In the genomic region with DNA sequence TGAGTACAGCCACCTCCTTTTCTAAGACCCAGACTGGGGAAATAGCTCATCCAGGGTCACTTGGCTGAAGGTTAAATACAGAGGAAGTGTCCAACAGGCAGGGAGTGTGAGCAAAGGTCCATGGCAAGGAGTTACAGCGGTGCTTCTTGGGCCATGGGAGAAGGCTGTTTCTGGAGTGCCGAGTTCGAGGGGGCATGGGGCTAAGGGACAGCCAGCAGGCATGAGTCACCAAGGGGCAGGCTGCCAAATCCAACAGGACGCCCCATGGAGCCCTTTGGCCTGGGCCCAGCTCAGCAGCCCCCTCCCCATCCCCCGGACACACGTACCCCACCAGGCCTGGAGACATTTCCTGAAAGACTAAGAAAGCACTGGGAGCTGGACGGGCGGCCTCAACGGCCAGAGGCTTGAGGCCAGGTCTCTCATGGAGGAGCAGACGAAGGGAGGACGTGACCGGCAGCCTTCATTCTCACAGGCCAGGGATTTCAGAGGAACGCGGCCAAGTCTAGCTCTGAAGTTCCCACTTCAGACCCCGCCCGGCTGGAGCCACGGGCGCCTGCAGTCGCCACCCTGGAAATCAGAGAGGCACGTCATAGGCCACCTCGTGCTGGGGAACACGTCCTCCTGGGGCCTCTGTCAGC, we compare ENCODE assay signal across 14 cellular contexts.
A peak's percentile ranks its signal among the peaks of the same experiment; 100 is the strongest.
DNase-seq lines count a peak whose midpoint lies in the region; ATAC-seq and TF ChIP-seq lines count a peak whose summit lies in the region.
"Had no signal": no experiment of that assay in that cellular context is flagged by ENCODE, and none has a peak within 500 bp of the region (broad histone marks: within the 10 kb centered on the region; RNA-seq: fewer than 3 reads in every experiment).

No MANE protein-coding gene starts in this region.

- no peak for ATAC-seq in activated CD4-positive, CD25-positive, alpha-beta regulatory T cell treated with anti-CD3 and anti-CD28 coated beads, Interleukin-2, amount 50 U/mL, for 24 hours
- ATAC-seq in left lung, result peak; percentile 91

- H3K36me3 ChIP-seq in left lung, result no peaks in the 10 kb centered on the region

- intact Hi-C loops in left lung (cut with DNase I), result no loop called here

- H3K4me3 ChIP-seq in left lung, result no peak overlapping the region

- no peaks in the 10 kb centered on the region for H3K9me3 ChIP-seq in left lung

- DNase-seq in activated CD4-positive, CD25-positive, alpha-beta regulatory T cell treated with anti-CD3 and anti-CD28 coated beads, Interleukin-2, amount 50 U/mL, for 72 hours, result peak; percentile 18
- DNase-seq in chondrocyte (ENCODE audit: low spot score), result peak; percentile 93
- DNase-seq in left lung, result peak; percentile 87 to 91
- peak in 9 of 49 donors; percentile 22 to 83 (median 56) for DNase-seq in substantia nigra (lab: John Stamatoyannopoulos, UW)
- no peak for DNase-seq in UCSD-AML1 (lab: John Stamatoyannopoulos, UW; ENCODE audit: unreplicated experiment)
- DNase-seq in NCI-H1048 (lab: John Stamatoyannopoulos, UW), result no peak
- no peak for DNase-seq in KG1 (lab: John Stamatoyannopoulos, UW)
- DNase-seq: NCI-H2171; SHP77; stimulated activated CD4-positive, alpha-beta T cell treated with anti-CD3 and anti-CD28 coated beads, Interleukin-2, amount 100 ng/mL, for 24 hours; WERI-Rb-1 had no signal

- TF ChIP-seq CTCF in chondrocyte (IDR thresholded peaks at IDR 0.05) (no peak), left lung (IDR thresholded peaks at IDR 0.05) (no peak)

- peak overlapping the region; percentile 70 to 83 for H3K27ac ChIP-seq in left lung
- H3K27ac ChIP-seq in substantia nigra (ENCODE audit: low read depth, low read length, poor library complexity, severe bottlenecking), result peak overlapping the region; percentile 55
- H3K27ac ChIP-seq: 22Rv1, WERI-Rb-1 had no signal

- no peaks in the 10 kb centered on the region for H3K9me3 Mint-ChIP-seq in chondrocyte (ENCODE audit: low read depth)
- H3K9me3 Mint-ChIP-seq: neural crest cell had no signal

- H3K4me3 Mint-ChIP-seq in chondrocyte (ENCODE audit: unreplicated experiment), result no peak overlapping the region
- H3K4me3 Mint-ChIP-seq: neural crest cell had no signal

- peaks cover 87% of the 10 kb centered on the region for H3K4me1 Mint-ChIP-seq in chondrocyte (ENCODE audit: low read depth)
- H3K4me1 Mint-ChIP-seq: neural crest cell had no signal

- peak overlapping the region; percentile 97 for H3K27ac Mint-ChIP-seq in chondrocyte (ENCODE audit: unreplicated experiment)

- H3K27me3 Mint-ChIP-seq in chondrocyte (ENCODE audit: low read depth), result no peaks in the 10 kb centered on the region

- no peaks in the 10 kb centered on the region for H3K27me3 ChIP-seq in left lung

- H3K36me3 Mint-ChIP-seq in chondrocyte (ENCODE audit: low read depth), result peaks cover 23% of the 10 kb centered on the region

- H3K4me1 ChIP-seq in left lung, result peaks cover 11 to 32% of the 10 kb centered on the region in 2 donors

Comparison
In these comparisons a context has a peak if more than half of its experiments do, and no peak if none do; other contexts are left out.
1. DNase-seq: peak in activated CD4-positive, CD25-positive, alpha-beta regulatory T cell treated with anti-CD3 and anti-CD28 coated beads, Interleukin-2, amount 50 U/mL, for 72 hours (single experiment), chondrocyte (single experiment) and left lung (2 of 2); none in UCSD-AML1 (single experiment), NCI-H1048 (single experiment) and KG1 (single experiment).